In genomic region chr12:131617596-131618302, GRCh38 we compare ENCODE assay signal across 19 cellular contexts.
DNase-seq lines count a peak whose midpoint lies in the region; ATAC-seq, FAIRE-seq and TF ChIP-seq lines count a peak whose summit lies in the region.
"Had no signal": no experiment of that assay in that cellular context is flagged by ENCODE, and none has a peak within 500 bp of the region (broad histone marks: within the 10 kb centered on the region; RNA-seq: fewer than 3 reads in every experiment).

No MANE protein-coding gene starts in this region.

- no peak for TF ChIP-seq EP300 in esophagus muscularis mucosa (IDR thresholded peaks at IDR 0.05)

- H3K27ac ChIP-seq in kidney (ENCODE audit: low read depth in 2 of 2, low read length in 2 of 2) (no peak overlapping the region), esophagus muscularis mucosa (replicated peaks in 1 of 4) (no peak overlapping the region)
- H3K27ac ChIP-seq: A549 had no signal

- no peak for FAIRE-seq in kidney (lab: Jason Lieb, UNC)
- FAIRE-seq: A549, D721Med, G401.6, GM12891 had no signal

- H3K4me1 ChIP-seq in kidney (ENCODE audit: control insufficient read depth in 1 of 2, insufficient read depth in 1 of 2, low read depth in 1 of 2, low read length in 2 of 2), result no peaks in the 10 kb centered on the region
- peaks cover 0 to 7% (median 3%) of the 10 kb centered on the region in 4 donors for H3K4me1 ChIP-seq in esophagus muscularis mucosa
- H3K4me1 ChIP-seq: A549 had no signal

- TF ChIP-seq CTCF in kidney (IDR thresholded peaks at IDR 0.05; ENCODE audit: borderline replicate concordance, extremely low read depth, insufficient read depth) (no peak), esophagus muscularis mucosa (IDR thresholded peaks at IDR 0.05) (no peak)

- no peaks in the 10 kb centered on the region for H3K9me3 ChIP-seq in kidney (ENCODE audit: control insufficient read depth in 1 of 2, low read length in 2 of 2)
- H3K9me3 ChIP-seq in esophagus muscularis mucosa, result no peaks in the 10 kb centered on the region
- H3K9me3 ChIP-seq: A549 had no signal

- DNase-seq in H7, result peak; percentile 58
- peak; percentile 47 for DNase-seq in SK-N-DZ (ENCODE audit: low spot score)
- peak; percentile 51 for DNase-seq in kidney
- peak; percentile 40 for DNase-seq in retina
- DNase-seq in NCI-H446 (lab: John Stamatoyannopoulos, UW), result no peak
- no peak for DNase-seq in esophagus muscularis mucosa (ENCODE audit: extremely low spot score)
- no peak for DNase-seq in activated CD4-positive, alpha-beta T cell treated with anti-CD3 and anti-CD28 coated beads for 48 hours
- DNase-seq: CD8-positive, alpha-beta T cell; COR-L47; DMS153; DMS79 treated with DMSO at 0.1 percent for 48 hours; GOT3; HCEC 1CT; HFFc6 had no signal

- H3K27me3 ChIP-seq in H7 (ENCODE audit: control insufficient read depth, insufficient read depth, low read length) (no peaks in the 10 kb centered on the region; the same call in 1 of the 2 replicates), esophagus muscularis mucosa (peaks cover 0 to 76% (median 6%) of the 10 kb centered on the region in 4 donors)

- no peak for TF ChIP-seq POLR2A in esophagus muscularis mucosa (IDR thresholded peaks at IDR 0.05; ENCODE audit: low read depth)

- H3K4me3 ChIP-seq in H7 (ENCODE audit: insufficient read depth, low read depth, low read length) (no peak overlapping the region), kidney (ENCODE audit: low read length in 2 of 2) (no peak overlapping the region), esophagus muscularis mucosa (no peak overlapping the region)
- H3K4me3 ChIP-seq: A549 had no signal

- no peak for ATAC-seq in GM21576 (IDR thresholded peaks at IDR 0.05; ENCODE audit: unreplicated experiment)
- ATAC-seq: A549; CD8-positive, alpha-beta T cell had no signal

- 76% methylated on average over 9 of the region's 23 CpGs for WGBS in esophagus muscularis mucosa

- H3K36me3 ChIP-seq in H7 (replicated peaks; ENCODE audit: control insufficient read depth, insufficient read depth, low read length) (no peaks in the 10 kb centered on the region), kidney (ENCODE audit: control insufficient read depth in 1 of 2, insufficient read depth in 2 of 2, low read length in 2 of 2) (no peaks in the 10 kb centered on the region), esophagus muscularis mucosa (no peaks in the 10 kb centered on the region)

- intact Hi-C loops in kidney (cut with DNase I) (no loop called here), esophagus muscularis mucosa (cut with DNase I) (no loop called here)

- no peak overlapping the region for H3K9ac ChIP-seq in kidney (ENCODE audit: low read length in 2 of 2)

Comparison
In these comparisons a context has a peak if more than half of its experiments do, and no peak if none do; other contexts are left out.
1. DNase-seq: peak in H7 (single experiment), SK-N-DZ (single experiment), kidney (single experiment) and retina (single experiment); none in NCI-H446 (0 of 2), esophagus muscularis mucosa (single experiment) and activated CD4-positive, alpha-beta T cell treated with anti-CD3 and anti-CD28 coated beads for 48 hours (single experiment).